In genomic region chr10:103592186-103593021, GRCh38 we compare ENCODE assay signal across 8 cellular contexts.
DNase-seq lines count a peak whose midpoint lies in the region; ATAC-seq and TF ChIP-seq lines count a peak whose summit lies in the region.

No MANE protein-coding gene starts in this region.

- H3K4me3 ChIP-seq in astrocyte of the spinal cord (ENCODE audit: low read depth, low read length): no peak overlapping the region

- no peak overlapping the region for H3K27ac Mint-ChIP-seq in stimulated activated effector memory CD8-positive, alpha-beta T cell treated with anti-CD3 and anti-CD28 coated beads, Interleukin-12 subunit alpha, Interleukin-12 subunit beta, amount 100 ng/mL, for 72 hours

- in situ Hi-C loops in astrocyte of the spinal cord (cut with HindIII; ENCODE audit: low sequenced_read_pairs): no loop called here

- TF ChIP-seq CTCF in astrocyte of the spinal cord (IDR thresholded peaks at IDR 0.05; ENCODE audit: low read depth, low read length): peak; percentile 81

- no peak overlapping the region for H3K4me3 Mint-ChIP-seq in stimulated activated effector memory CD8-positive, alpha-beta T cell treated with anti-CD3 and anti-CD28 coated beads, Interleukin-12 subunit alpha, Interleukin-12 subunit beta, amount 100 ng/mL, for 72 hours

- no peaks in the 10 kb centered on the region for H3K9me3 Mint-ChIP-seq in stimulated activated effector memory CD8-positive, alpha-beta T cell treated with anti-CD3 and anti-CD28 coated beads, Interleukin-12 subunit alpha, Interleukin-12 subunit beta, amount 100 ng/mL, for 72 hours

- ATAC-seq in HG02884 (IDR thresholded peaks at IDR 0.05; ENCODE audit: unreplicated experiment): peak; percentile 74
- ATAC-seq in left colon: peak; percentile 48
- peak; percentile 61 for ATAC-seq in stimulated activated effector memory CD8-positive, alpha-beta T cell treated with anti-CD3 and anti-CD28 coated beads, Interleukin-12 subunit alpha, Interleukin-12 subunit beta, amount 100 ng/mL, for 72 hours
- no peak for ATAC-seq in HG02970 (IDR thresholded peaks at IDR 0.05; ENCODE audit: low FRiP score, unreplicated experiment)

- H3K4me1 Mint-ChIP-seq in stimulated activated effector memory CD8-positive, alpha-beta T cell treated with anti-CD3 and anti-CD28 coated beads, Interleukin-12 subunit alpha, Interleukin-12 subunit beta, amount 100 ng/mL, for 72 hours: peaks cover 6% of the 10 kb centered on the region

- intact Hi-C loops in left colon (cut with DNase I, micrococcal nuclease): no loop called here

- DNase-seq in NCI-H2227 (lab: John Stamatoyannopoulos, UW; ENCODE audit: unreplicated experiment): peak; percentile 1
- no peak for DNase-seq in NCI-H2227 treated with DMSO at 0.1 percent for 48 hours (lab: John Stamatoyannopoulos, UW)
- DNase-seq in SHP77 treated with DMSO at 0.1 percent for 48 hours (lab: John Stamatoyannopoulos, UW): peak; percentile 9
- DNase-seq in astrocyte of the spinal cord (ENCODE audit: low read depth, low spot score): peak; percentile 15
- DNase-seq in left colon: peak in 1 of 2 donors; percentile 35
- DNase-seq in stimulated activated effector memory CD8-positive, alpha-beta T cell treated with anti-CD3 and anti-CD28 coated beads, Interleukin-12 subunit alpha, Interleukin-12 subunit beta, amount 100 ng/mL, for 72 hours (ENCODE audit: low spot score in 2 of 2): peak in 1 of 2 donors; percentile 74

- H3K36me3 Mint-ChIP-seq in stimulated activated effector memory CD8-positive, alpha-beta T cell treated with anti-CD3 and anti-CD28 coated beads, Interleukin-12 subunit alpha, Interleukin-12 subunit beta, amount 100 ng/mL, for 72 hours: peaks cover 7% of the 10 kb centered on the region
